ENCODE assay signal across 15 cellular contexts in the genomic region with DNA sequence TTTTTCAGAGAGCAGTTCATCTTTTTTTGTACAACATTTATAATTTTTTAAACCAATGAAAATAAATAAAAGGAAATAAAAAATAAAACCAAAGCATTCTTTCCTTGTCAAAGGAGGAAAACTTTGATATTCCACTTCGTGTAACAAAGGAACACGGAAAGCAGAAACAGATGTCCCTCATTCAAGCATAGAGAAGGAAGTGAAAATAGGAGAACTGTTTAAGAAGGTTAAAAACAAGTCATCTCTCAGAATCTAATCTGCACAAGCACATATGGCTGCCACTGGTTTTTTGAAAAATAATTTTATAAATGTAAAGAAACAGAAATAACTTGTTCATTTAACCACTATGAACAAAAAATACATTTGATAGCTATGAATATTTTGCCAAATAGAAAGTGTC. TPM values are rescaled to one million over a fixed set of nuclear protein-coding genes. Genes with fewer than 3 reads are reported as not detected.
DNase-seq lines count a peak whose midpoint lies in the region; ATAC-seq and TF ChIP-seq lines count a peak whose summit lies in the region.
"Had no signal": no experiment of that assay in that cellular context is flagged by ENCODE, and none has a peak within 500 bp of the region (broad histone marks: within the 10 kb centered on the region; RNA-seq: fewer than 3 reads in every experiment).

No MANE protein-coding gene starts in this region.

- peak overlapping the region in 3 of 6 donors; percentile 14 to 87 (median 26) for H3K27ac Mint-ChIP-seq in naive B cell
- no peak overlapping the region for H3K27ac Mint-ChIP-seq in activated CD4-positive, alpha-beta T cell treated with anti-CD3 and anti-CD28 coated beads, Interleukin-2, amount 10 ng/mL, durations not matched to agents 7 days and 5 days
- H3K27ac Mint-ChIP-seq in natural killer cell treated with Interleukin-12 subunit alpha and Interleukin-12 subunit beta and Interleukin-15 and Interleukin-18, amount 100 ng/mL, for 72 hours: no peak overlapping the region
- H3K27ac Mint-ChIP-seq: activated CD8-positive, alpha-beta T cell treated with anti-CD3 and anti-CD28 coated beads for 36 hours had no signal

- H3K27me3 ChIP-seq in gastrocnemius medialis: no peaks in the 10 kb centered on the region
- H3K27me3 ChIP-seq: heart left ventricle, Peyer's patch had no signal

- H3K4me1 Mint-ChIP-seq in naive B cell: peaks cover 13 to 18% (median 16%) of the 10 kb centered on the region in 3 donors
- no peaks in the 10 kb centered on the region for H3K4me1 Mint-ChIP-seq in activated CD4-positive, alpha-beta T cell treated with anti-CD3 and anti-CD28 coated beads, Interleukin-2, amount 10 ng/mL, durations not matched to agents 7 days and 5 days
- H3K4me1 Mint-ChIP-seq in natural killer cell treated with Interleukin-12 subunit alpha and Interleukin-12 subunit beta and Interleukin-15 and Interleukin-18, amount 100 ng/mL, for 72 hours (ENCODE audit: low read depth in 2 of 2): no peaks in the 10 kb centered on the region

- DNase-seq in NAMALWA (ENCODE audit: low spot score) (peak; percentile 51), naive B cell (peak; percentile 25), gastrocnemius medialis (no peak)
- DNase-seq in activated CD4-positive, alpha-beta T cell treated with anti-CD3 and anti-CD28 coated beads, Interleukin-2, amount 10 ng/mL, durations not matched to agents 7 days and 5 days: no peak
- DNase-seq in natural killer cell treated with Interleukin-12 subunit alpha and Interleukin-12 subunit beta and Interleukin-15 and Interleukin-18, amount 100 ng/mL, for 72 hours (ENCODE audit: low spot score): no peak
- DNase-seq: activated CD8-positive, alpha-beta T cell treated with anti-CD3 and anti-CD28 coated beads for 36 hours; heart left ventricle; MM.1S; Peyer's patch; small intestine had no signal

- no peak for TF ChIP-seq POLR2A in gastrocnemius medialis (IDR thresholded peaks at IDR 0.05)

- POLR2A ChIA-PET in activated CD4-positive, alpha-beta T cell treated with anti-CD3 and anti-CD28 coated beads, Interleukin-2, amount 10 ng/mL, durations not matched to agents 7 days and 5 days (lab: Charles Lee): no interaction called here

- H3K27me3 Mint-ChIP-seq in naive B cell: no peaks in the 10 kb centered on the region
- peaks cover 4% of the 10 kb centered on the region for H3K27me3 Mint-ChIP-seq in activated CD4-positive, alpha-beta T cell treated with anti-CD3 and anti-CD28 coated beads, Interleukin-2, amount 10 ng/mL, durations not matched to agents 7 days and 5 days
- H3K27me3 Mint-ChIP-seq in natural killer cell treated with Interleukin-12 subunit alpha and Interleukin-12 subunit beta and Interleukin-15 and Interleukin-18, amount 100 ng/mL, for 72 hours: peaks cover 6 to 7% of the 10 kb centered on the region in 2 donors

- no peak overlapping the region for H3K27ac ChIP-seq in gastrocnemius medialis
- H3K27ac ChIP-seq: epithelial cell of prostate, heart left ventricle, parathyroid adenoma, Peyer's patch had no signal

- TF ChIP-seq CTCF in gastrocnemius medialis (IDR thresholded peaks at IDR 0.05 in 4 of 5, conservative IDR thresholded peaks at IDR 0.05 in 1 of 5): no peak

- in situ Hi-C loops in gastrocnemius medialis (cut with MboI; ENCODE audit: low sequenced_read_pairs in 4 of 4): no loop called here

- intact Hi-C loops in gastrocnemius medialis (cut with DNase I; ENCODE audit: low total_unique reads): no loop called here

- no peaks in the 10 kb centered on the region for H3K36me3 ChIP-seq in gastrocnemius medialis
- H3K36me3 ChIP-seq: heart left ventricle, Peyer's patch had no signal

- peaks cover 0 to 7% (median 4%) of the 10 kb centered on the region in 7 donors for H3K9me3 Mint-ChIP-seq in naive B cell
- H3K9me3 Mint-ChIP-seq in activated CD4-positive, alpha-beta T cell treated with anti-CD3 and anti-CD28 coated beads, Interleukin-2, amount 10 ng/mL, durations not matched to agents 7 days and 5 days: peaks cover 6% of the 10 kb centered on the region
- H3K9me3 Mint-ChIP-seq in natural killer cell treated with Interleukin-12 subunit alpha and Interleukin-12 subunit beta and Interleukin-15 and Interleukin-18, amount 100 ng/mL, for 72 hours: no peaks in the 10 kb centered on the region
- H3K9me3 Mint-ChIP-seq: activated CD8-positive, alpha-beta T cell treated with anti-CD3 and anti-CD28 coated beads for 36 hours had no signal

- no peaks in the 10 kb centered on the region for H3K4me1 ChIP-seq in gastrocnemius medialis
- H3K4me1 ChIP-seq: heart left ventricle, parathyroid adenoma had no signal

- H3K9me3 ChIP-seq in gastrocnemius medialis: no peaks in the 10 kb centered on the region
- H3K9me3 ChIP-seq: heart left ventricle, Peyer's patch had no signal

- H3K4me3 ChIP-seq in gastrocnemius medialis: no peak overlapping the region
- H3K4me3 ChIP-seq: heart left ventricle, Peyer's patch had no signal

- no peaks in the 10 kb centered on the region for H3K36me3 Mint-ChIP-seq in naive B cell
- no peaks in the 10 kb centered on the region for H3K36me3 Mint-ChIP-seq in activated CD4-positive, alpha-beta T cell treated with anti-CD3 and anti-CD28 coated beads, Interleukin-2, amount 10 ng/mL, durations not matched to agents 7 days and 5 days (ENCODE audit: low read depth)
- H3K36me3 Mint-ChIP-seq in natural killer cell treated with Interleukin-12 subunit alpha and Interleukin-12 subunit beta and Interleukin-15 and Interleukin-18, amount 100 ng/mL, for 72 hours: no peaks in the 10 kb centered on the region

- CTCF ChIA-PET in activated CD4-positive, alpha-beta T cell treated with anti-CD3 and anti-CD28 coated beads, Interleukin-2, amount 10 ng/mL, durations not matched to agents 7 days and 5 days (lab: Charles Lee): no interaction called here

- peak overlapping the region; percentile 1 to 77 (median 36) for H3K4me3 Mint-ChIP-seq in naive B cell
- H3K4me3 Mint-ChIP-seq in activated CD4-positive, alpha-beta T cell treated with anti-CD3 and anti-CD28 coated beads, Interleukin-2, amount 10 ng/mL, durations not matched to agents 7 days and 5 days: no peak overlapping the region
- H3K4me3 Mint-ChIP-seq in natural killer cell treated with Interleukin-12 subunit alpha and Interleukin-12 subunit beta and Interleukin-15 and Interleukin-18, amount 100 ng/mL, for 72 hours: no peak overlapping the region
- H3K4me3 Mint-ChIP-seq: activated CD8-positive, alpha-beta T cell treated with anti-CD3 and anti-CD28 coated beads for 36 hours had no signal

- ATAC-seq in GM18907 (IDR thresholded peaks at IDR 0.05; ENCODE audit: unreplicated experiment): peak; percentile 41
- peak; percentile 58 for ATAC-seq in HG02623 (IDR thresholded peaks at IDR 0.05; ENCODE audit: unreplicated experiment)
- ATAC-seq in naive B cell (ENCODE audit: low read depth in 2 of 2): peak; percentile 59
- ATAC-seq in gastrocnemius medialis: no peak
- no peak for ATAC-seq in natural killer cell treated with Interleukin-12 subunit alpha and Interleukin-12 subunit beta and Interleukin-15 and Interleukin-18, amount 100 ng/mL, for 72 hours
- ATAC-seq in GM21381 (IDR thresholded peaks at IDR 0.05; ENCODE audit: unreplicated experiment): no peak
- ATAC-seq: activated CD8-positive, alpha-beta T cell treated with anti-CD3 and anti-CD28 coated beads for 36 hours; heart left ventricle had no signal

RNA-seq across cellular contexts. Expression of gene ZNF644, which starts 35.9 kb away (rescaled TPM):
- polyA plus RNA-seq in naive B cell (ENCODE audit: low read depth in 6 of 6): 100 to 1,000 TPM in 3 of 6 donors, 10 to 100 TPM in 3; 89.4 to 115 (median 103) TPM
- 10 to 100 TPM; 51.6 to 53.9 TPM for total RNA-seq in activated CD4-positive, alpha-beta T cell treated with anti-CD3 and anti-CD28 coated beads, Interleukin-2, amount 10 ng/mL, durations not matched to agents 7 days and 5 days
- 10 to 100 TPM; 30.5 to 61.7 (median 34.6) TPM for total RNA-seq in gastrocnemius medialis
- total RNA-seq in natural killer cell treated with Interleukin-12 subunit alpha and Interleukin-12 subunit beta and Interleukin-15 and Interleukin-18, amount 100 ng/mL, for 72 hours: 10 to 100 TPM; 58.4 to 76.6 TPM

Comparison
In these comparisons a context has a peak if more than half of its experiments do, and no peak if none do; other contexts are left out.
1. ATAC-seq: peak in GM18907 (single experiment), HG02623 (single experiment) and naive B cell (2 of 2); none in gastrocnemius medialis (0 of 2), natural killer cell treated with Interleukin-12 subunit alpha and Interleukin-12 subunit beta and Interleukin-15 and Interleukin-18, amount 100 ng/mL, for 72 hours (0 of 2) and GM21381 (single experiment).
2. DNase-seq: peak in NAMALWA (single experiment) and naive B cell (single experiment); none in activated CD4-positive, alpha-beta T cell treated with anti-CD3 and anti-CD28 coated beads, Interleukin-2, amount 10 ng/mL, durations not matched to agents 7 days and 5 days (single experiment), gastrocnemius medialis (0 of 2) and natural killer cell treated with Interleukin-12 subunit alpha and Interleukin-12 subunit beta and Interleukin-15 and Interleukin-18, amount 100 ng/mL, for 72 hours (single experiment).
3. H3K4me3 Mint-ChIP-seq: peak in naive B cell (8 of 8); none in activated CD4-positive, alpha-beta T cell treated with anti-CD3 and anti-CD28 coated beads, Interleukin-2, amount 10 ng/mL, durations not matched to agents 7 days and 5 days (single experiment) and natural killer cell treated with Interleukin-12 subunit alpha and Interleukin-12 subunit beta and Interleukin-15 and Interleukin-18, amount 100 ng/mL, for 72 hours (single experiment).